15 cellular contexts compared by ENCODE assay signal in genomic region chr1:3730556-3731247, GRCh38. TPM values are rescaled to one million over a fixed set of nuclear protein-coding genes. Genes with fewer than 3 reads are reported as not detected.
DNase-seq lines count a peak whose midpoint lies in the region; ATAC-seq and TF ChIP-seq lines count a peak whose summit lies in the region.
"Had no signal": no experiment of that assay in that cellular context is flagged by ENCODE, and none has a peak within 500 bp of the region (broad histone marks: within the 10 kb centered on the region; RNA-seq: fewer than 3 reads in every experiment).

No MANE protein-coding gene starts in this region.

- H3K27ac ChIP-seq in BLaER1 (0 out of 2 replicates have a peak overlapping the region, but pooled peaks have one; percentile 22), H9 (ENCODE audit: insufficient read length, low read depth, low read length) (no peak overlapping the region), RWPE2 (ENCODE audit: poor library complexity, severe bottlenecking) (no peak overlapping the region), neuronal stem cell (replicated peaks; ENCODE audit: low read length) (no peak overlapping the region), gastrocnemius medialis (no peak overlapping the region)
- H3K27ac ChIP-seq: C4-2B had no signal

- H3K79me2 ChIP-seq in H9 (ENCODE audit: insufficient read depth, low read length) = no peaks in the 10 kb centered on the region

- H3K79me1 ChIP-seq in H9 (ENCODE audit: insufficient read depth, low read depth, low read length, poor library complexity, severe bottlenecking) = no peaks in the 10 kb centered on the region
- peaks cover 4% of the 10 kb centered on the region for H3K79me1 ChIP-seq in neuronal stem cell (ENCODE audit: low read depth, low read length)

- H3K4ac ChIP-seq in H9 (ENCODE audit: low read depth, low read length) (no peak overlapping the region), neuronal stem cell (ENCODE audit: low read length) (no peak overlapping the region)

- peaks cover 37% of the 10 kb centered on the region for H3K4me1 ChIP-seq in BLaER1
- H3K4me1 ChIP-seq in H9 (ENCODE audit: insufficient read depth, low read length) = no peaks in the 10 kb centered on the region
- no peaks in the 10 kb centered on the region for H3K4me1 ChIP-seq in RWPE2 (ENCODE audit: insufficient read depth, poor library complexity, severe bottlenecking)
- H3K4me1 ChIP-seq in neuronal stem cell (ENCODE audit: control insufficient read depth in 2 of 2, insufficient read depth in 1 of 2, low read depth in 1 of 2, low read length in 2 of 2) = peaks cover 13 to 18% of the 10 kb centered on the region in 2 donors
- peaks cover 18 to 20% of the 10 kb centered on the region in 2 donors for H3K4me1 ChIP-seq in gastrocnemius medialis
- H3K4me1 ChIP-seq: HAP-1 had no signal

- H3K23ac ChIP-seq in H9 (ENCODE audit: insufficient read length, low read depth, low read length) (no peak overlapping the region), neuronal stem cell (ENCODE audit: low read depth, low read length, poor library complexity) (peak overlapping the region; percentile 21)

- H3K27me3 ChIP-seq in BLaER1 (peaks cover 12% of the 10 kb centered on the region; the same call in 1 of the 2 replicates), H9 (ENCODE audit: insufficient read depth, low read length) (no peaks in the 10 kb centered on the region; the same call in 1 of the 2 replicates), RWPE2 (ENCODE audit: insufficient read depth, poor library complexity, severe bottlenecking) (no peaks in the 10 kb centered on the region), neuronal stem cell (ENCODE audit: control insufficient read depth in 3 of 3, insufficient read depth in 3 of 3, low read depth in 1 of 3, low read length in 3 of 3) (peaks cover 0 to 5% (median 0%) of the 10 kb centered on the region in 3 experiments), gastrocnemius medialis (peaks cover 7 to 17% (median 16%) of the 10 kb centered on the region in 3 donors)

- H3K14ac ChIP-seq in H9 (ENCODE audit: insufficient read depth, low read length) (no peak overlapping the region; the same call in 1 of the 2 replicates), neuronal stem cell (ENCODE audit: low read length) (peak overlapping the region; percentile 4)

- H2BK5ac ChIP-seq in H9 (ENCODE audit: insufficient read length, low read length) (no peak overlapping the region), neuronal stem cell (ENCODE audit: low read length) (no peak overlapping the region)

- no peak overlapping the region for H3K56ac ChIP-seq in H9 (ENCODE audit: insufficient read length, low read depth, low read length)

- H3K36me3 ChIP-seq in BLaER1 (peaks cover 13% of the 10 kb centered on the region), RWPE2 (ENCODE audit: low read depth) (no peaks in the 10 kb centered on the region), neuronal stem cell (replicated peaks in 1 of 2; ENCODE audit: control insufficient read depth in 2 of 2, insufficient read depth in 2 of 2, low read length in 2 of 2) (peaks cover 6 to 18% of the 10 kb centered on the region in 2 donors), gastrocnemius medialis (no peaks in the 10 kb centered on the region)

- no peak overlapping the region for H2BK12ac ChIP-seq in H9 (ENCODE audit: insufficient read length, low read depth, low read length)
- peak overlapping the region; percentile 99 for H2BK12ac ChIP-seq in neuronal stem cell (ENCODE audit: low read length)

- H4K20me1 ChIP-seq in BLaER1 = no peaks in the 10 kb centered on the region; the same call in 1 of the 2 replicates
- H4K20me1 ChIP-seq in H9 (ENCODE audit: control insufficient read depth, insufficient read depth, insufficient read length) = no peaks in the 10 kb centered on the region

- H3K4me3 Mint-ChIP-seq in H9 = no peak overlapping the region
- H3K4me3 Mint-ChIP-seq: CD4-positive, alpha-beta memory T cell; GM23338 had no signal

- H2AFZ ChIP-seq in H9 (ENCODE audit: low read length) (no peak overlapping the region), neuronal stem cell (ENCODE audit: low read length) (no peak overlapping the region)
- H2AFZ ChIP-seq: GM23338 had no signal

- H3K23me2 ChIP-seq in H9 (ENCODE audit: insufficient read length, low read depth, low read length, poor library complexity, severe bottlenecking) = no peaks in the 10 kb centered on the region

- in situ Hi-C loops in gastrocnemius medialis (cut with MboI; ENCODE audit: low sequenced_read_pairs in 4 of 4) = no loop called here

- no peak overlapping the region for H2BK120ac ChIP-seq in H9 (ENCODE audit: low read depth, low read length, poor library complexity, severe bottlenecking)
- no peak overlapping the region for H2BK120ac ChIP-seq in neuronal stem cell (ENCODE audit: low read depth, low read length)

- H4K91ac ChIP-seq in H9 (ENCODE audit: insufficient read length, low read depth, low read length) (no peak overlapping the region), neuronal stem cell (ENCODE audit: low read depth, low read length, poor library complexity) (no peak overlapping the region)

- H3K4me1 Mint-ChIP-seq in H9 = peaks cover 0 to 13% of the 10 kb centered on the region in 2 experiments; a peak in 2 of 4 replicates
- H3K4me1 Mint-ChIP-seq: CD4-positive, alpha-beta memory T cell had no signal

- H2AK5ac ChIP-seq in H9 (ENCODE audit: insufficient read length, low read length) (no peak overlapping the region), neuronal stem cell (ENCODE audit: low read depth, low read length) (peak overlapping the region; percentile 88)

- H3K18ac ChIP-seq in H9 (ENCODE audit: insufficient read length, low read depth, low read length) = no peak overlapping the region
- peak overlapping the region; percentile 6 for H3K18ac ChIP-seq in neuronal stem cell (ENCODE audit: low read length)

- H3K27ac Mint-ChIP-seq in H9 = no peak overlapping the region
- H3K27ac Mint-ChIP-seq: CD4-positive, alpha-beta memory T cell; GM23338 had no signal

- H3T11ph ChIP-seq in H9 (ENCODE audit: low read length) = no peak overlapping the region

- WGBS in H9 (ENCODE audit: extremely low coverage, insufficient read length, low lambda C conversion rate) = no CpG with 5 or more reads among the region's 25 CpGs
- no CpG with 5 or more reads among the region's 25 CpGs for WGBS in neuronal stem cell (ENCODE audit: extremely low coverage in 2 of 2, insufficient read length in 2 of 2, insufficient replicate concordance in 1 of 2), 2 donors

- H3K9ac ChIP-seq in BLaER1 (no peak overlapping the region), H9 (ENCODE audit: extremely low read depth, insufficient read length, low read length) (no peak overlapping the region), neuronal stem cell (ENCODE audit: low read depth, low read length, poor library complexity) (peak overlapping the region; percentile 53)

- H3K4me3 ChIP-seq in BLaER1 = no peak overlapping the region
- H3K4me3 ChIP-seq in RWPE2 (ENCODE audit: severe bottlenecking) = no peak overlapping the region
- H3K4me3 ChIP-seq in neuronal stem cell (ENCODE audit: low read length in 2 of 2) = no peak overlapping the region
- H3K4me3 ChIP-seq in gastrocnemius medialis = no peak overlapping the region
- H3K4me3 ChIP-seq: GM23338, HAP-1 had no signal

- H3K27me3 Mint-ChIP-seq in H9 (ENCODE audit: low read depth) = peaks cover 2% of the 10 kb centered on the region

- H3K9me3 ChIP-seq in BLaER1 (no peaks in the 10 kb centered on the region), H9 (ENCODE audit: control insufficient read depth, low read depth, low read length) (no peaks in the 10 kb centered on the region), RWPE2 (ENCODE audit: severe bottlenecking) (no peaks in the 10 kb centered on the region), neuronal stem cell (replicated peaks in 1 of 2; ENCODE audit: control insufficient read depth in 2 of 2, insufficient read depth in 1 of 2, low read depth in 1 of 2, low read length in 2 of 2) (no peaks in the 10 kb centered on the region), gastrocnemius medialis (no peaks in the 10 kb centered on the region)
- H3K9me3 ChIP-seq: HAP-1 had no signal

- H2BK20ac ChIP-seq in H9 (ENCODE audit: low read depth, low read length, poor library complexity, severe bottlenecking) = no peak overlapping the region

- H3K9me3 Mint-ChIP-seq in H9 = no peaks in the 10 kb centered on the region
- H3K9me3 Mint-ChIP-seq: CD4-positive, alpha-beta memory T cell had no signal

- H4K8ac ChIP-seq in H9 (replicated peaks; ENCODE audit: insufficient read length, low read depth, low read length) (no peak overlapping the region), neuronal stem cell (ENCODE audit: low read depth, low read length) (no peak overlapping the region)

- H3K4me2 ChIP-seq in BLaER1 = peak overlapping the region; percentile 69
- H3K4me2 ChIP-seq in H9 (ENCODE audit: insufficient read depth, insufficient read length, low read length) = no peak overlapping the region
- no peak overlapping the region for H3K4me2 ChIP-seq in neuronal stem cell (ENCODE audit: insufficient read depth, low read length, poor library complexity, severe bottlenecking)
- H3K4me2 ChIP-seq: GM23338 had no signal

- peak; percentile 14; the same call in 1 of the 3 replicates for ATAC-seq in RWPE2 (ENCODE audit: low read depth)
- ATAC-seq in gastrocnemius medialis = no peak
- ATAC-seq: GM23338 had no signal

- TF ChIP-seq CTCF in H9 (conservative IDR thresholded peaks at IDR 0.05) (no peak), RWPE2 (IDR thresholded peaks at IDR 0.05; ENCODE audit: poor library complexity, severe bottlenecking) (no peak), gastrocnemius medialis (IDR thresholded peaks at IDR 0.05 in 4 of 5, conservative IDR thresholded peaks at IDR 0.05 in 1 of 5) (no peak)

- H3K36me3 Mint-ChIP-seq in H9 (ENCODE audit: insufficient read depth in 1 of 3, low read depth in 3 of 3) = peaks cover under 1 to 6% (median 4%) of the 10 kb centered on the region in 3 experiments; a peak in 5 of 7 replicates

- intact Hi-C loops in gastrocnemius medialis (cut with DNase I; ENCODE audit: low total_unique reads) = no loop called here

- DNase-seq in H9 (no peak), RWPE2 (ENCODE audit: low spot score) (no peak), neuronal stem cell (ENCODE audit: low spot score) (no peak), gastrocnemius medialis (no peak)
- DNase-seq in activated T-cell treated with anti-CD3 and anti-CD28 coated beads, Interleukin-2, amount 50 U/mL, for 1 hour = no peak
- DNase-seq in stimulated activated CD4-positive, alpha-beta T cell treated with anti-CD3 and anti-CD28 coated beads, Interleukin-2, amount 100 ng/mL, for 24 hours = no peak
- DNase-seq: ACHN; CD4-positive, alpha-beta memory T cell; DND-41; GDM1 had no signal

- no peak overlapping the region for H4K5ac ChIP-seq in H9 (ENCODE audit: insufficient read length, low read depth, low read length)

- H2BK15ac ChIP-seq in H9 (ENCODE audit: low read depth, low read length) (peak overlapping the region; percentile 56; the same call in 1 of the 2 replicates), neuronal stem cell (ENCODE audit: low read length) (no peak overlapping the region)

- TF ChIP-seq POLR2A in gastrocnemius medialis (IDR thresholded peaks at IDR 0.05) = no peak

RNA-seq across cellular contexts. Expression of gene CCDC27, which starts 21.5 kb away (rescaled TPM):
- not detected in 2 replicates for total RNA-seq in H9 (2021)
- not detected for polyA plus RNA-seq in neuronal stem cell (2013, experiment 1 of 2)
- not detected for polyA plus RNA-seq in neuronal stem cell (2013, experiment 2 of 2)
- under 1 TPM in 1 of 4 donors, not detected in 3; 0.09 TPM for total RNA-seq in gastrocnemius medialis
- total RNA-seq: A172; CD4-positive, alpha-beta memory T cell had no signal
- polyA plus RNA-seq: CD4-positive, alpha-beta memory T cell had no signal

RNA-seq across cellular contexts. Expression of gene SMIM1, which starts 41.8 kb away (rescaled TPM):
- 5.3 and 7.3 TPM in 2 replicates for total RNA-seq in H9 (2021)
- polyA plus RNA-seq in neuronal stem cell (2013, experiment 1 of 2) = 5.8 TPM
- 5.6 TPM for polyA plus RNA-seq in neuronal stem cell (2013, experiment 2 of 2)
- 1 to 10 TPM in 2 of 4 donors, not detected in 2; 1.4 to 3.7 TPM for total RNA-seq in gastrocnemius medialis
- total RNA-seq: A172 had no signal
